In genomic region chr14:54438703-54439102, GRCh38 we compare ENCODE assay signal across 1 cellular context.
TF ChIP-seq lines count a peak whose summit lies in the region.

No MANE protein-coding gene starts in this region.

TF ChIP-seq in IMR-90, 13 proteins besides CTCF, POLR2A, EP300 and RAD21 (continued from another document):
- TF ChIP-seq MAFK (IDR thresholded peaks at IDR 0.05; ENCODE audit: low read depth, low read length) (no peak), CEBPB (IDR thresholded peaks at IDR 0.05; ENCODE audit: low read depth, low read length) (no peak), RCOR1 (IDR thresholded peaks at IDR 0.05; ENCODE audit: insufficient replicate concordance, low read length) (no peak), NFE2L2 (IDR thresholded peaks at IDR 0.05; ENCODE audit: low read depth, low read length) (no peak), MXI1 (IDR thresholded peaks at IDR 0.05; ENCODE audit: borderline replicate concordance, low read depth, low read length) (no peak), BHLHE40 (IDR thresholded peaks at IDR 0.05; ENCODE audit: low read depth, low read length) (no peak), ELK1 (IDR thresholded peaks at IDR 0.05; ENCODE audit: borderline replicate concordance, low read depth, low read length) (no peak)
